Comparison of ENCODE assay signal across 9 cellular contexts in genomic region chr2:58039170-58039611, GRCh38. TPM values are rescaled to one million over a fixed set of nuclear protein-coding genes. Genes with fewer than 3 reads are reported as not detected.
DNase-seq lines count a peak whose midpoint lies in the region; ATAC-seq and TF ChIP-seq lines count a peak whose summit lies in the region.
"Had no signal": no experiment of that assay in that cellular context is flagged by ENCODE, and none has a peak within 500 bp of the region (broad histone marks: within the 10 kb centered on the region; RNA-seq: fewer than 3 reads in every experiment).

No MANE protein-coding gene starts in this region.

- H3K4me1 Mint-ChIP-seq in progenitor cell of endocrine pancreas (ENCODE audit: low read depth), result peaks cover 9% of the 10 kb centered on the region
- H3K4me1 Mint-ChIP-seq in activated CD4-positive, alpha-beta T cell treated with anti-CD3 and anti-CD28 coated beads for 36 hours, result peaks cover 20% of the 10 kb centered on the region
- peaks cover 15% of the 10 kb centered on the region for H3K4me1 Mint-ChIP-seq in activated CD4-positive, alpha-beta T cell treated with anti-CD3 and anti-CD28 coated beads, Interleukin-2, amount 10 ng/mL, durations not matched to agents 7 days and 5 days

- H3K4me3 ChIP-seq in cardiac fibroblast (replicated peaks in 1 of 2; ENCODE audit: low read depth in 2 of 2, low read length in 2 of 2), result no peak overlapping the region

- POLR2A ChIA-PET in activated CD4-positive, alpha-beta T cell treated with anti-CD3 and anti-CD28 coated beads for 36 hours (lab: Charles Lee), result no interaction called here
- POLR2A ChIA-PET in activated CD4-positive, alpha-beta T cell treated with anti-CD3 and anti-CD28 coated beads, Interleukin-2, amount 10 ng/mL, durations not matched to agents 7 days and 5 days (lab: Charles Lee), result no interaction called here

- ATAC-seq in GM21447 (IDR thresholded peaks at IDR 0.05; ENCODE audit: unreplicated experiment) (peak; percentile 79), HG03558 (IDR thresholded peaks at IDR 0.05; ENCODE audit: extremely low read depth, unreplicated experiment) (peak; percentile 45)
- ATAC-seq in activated CD4-positive, alpha-beta T cell treated with anti-CD3 and anti-CD28 coated beads for 36 hours, result no peak

- no peak overlapping the region for H3K27ac Mint-ChIP-seq in progenitor cell of endocrine pancreas
- H3K27ac Mint-ChIP-seq in activated CD4-positive, alpha-beta T cell treated with anti-CD3 and anti-CD28 coated beads for 36 hours, result no peak overlapping the region
- H3K27ac Mint-ChIP-seq in activated CD4-positive, alpha-beta T cell treated with anti-CD3 and anti-CD28 coated beads, Interleukin-2, amount 10 ng/mL, durations not matched to agents 7 days and 5 days, result no peak overlapping the region

- H3K9me3 Mint-ChIP-seq in progenitor cell of endocrine pancreas (ENCODE audit: low read depth), result peaks cover 5% of the 10 kb centered on the region
- H3K9me3 Mint-ChIP-seq in activated CD4-positive, alpha-beta T cell treated with anti-CD3 and anti-CD28 coated beads for 36 hours (ENCODE audit: low read depth), result peaks cover 3% of the 10 kb centered on the region
- H3K9me3 Mint-ChIP-seq in activated CD4-positive, alpha-beta T cell treated with anti-CD3 and anti-CD28 coated beads, Interleukin-2, amount 10 ng/mL, durations not matched to agents 7 days and 5 days, result peaks cover 5% of the 10 kb centered on the region

- H3K4me3 Mint-ChIP-seq in progenitor cell of endocrine pancreas (ENCODE audit: low read depth), result no peak overlapping the region
- H3K4me3 Mint-ChIP-seq in activated CD4-positive, alpha-beta T cell treated with anti-CD3 and anti-CD28 coated beads for 36 hours, result no peak overlapping the region
- no peak overlapping the region for H3K4me3 Mint-ChIP-seq in activated CD4-positive, alpha-beta T cell treated with anti-CD3 and anti-CD28 coated beads, Interleukin-2, amount 10 ng/mL, durations not matched to agents 7 days and 5 days

- no peaks in the 10 kb centered on the region for H3K36me3 Mint-ChIP-seq in progenitor cell of endocrine pancreas (ENCODE audit: insufficient read depth)
- H3K36me3 Mint-ChIP-seq in activated CD4-positive, alpha-beta T cell treated with anti-CD3 and anti-CD28 coated beads for 36 hours (ENCODE audit: low read depth), result peaks cover 6% of the 10 kb centered on the region
- H3K36me3 Mint-ChIP-seq in activated CD4-positive, alpha-beta T cell treated with anti-CD3 and anti-CD28 coated beads, Interleukin-2, amount 10 ng/mL, durations not matched to agents 7 days and 5 days (ENCODE audit: low read depth), result peaks cover 6% of the 10 kb centered on the region

- no peaks in the 10 kb centered on the region for H3K27me3 Mint-ChIP-seq in progenitor cell of endocrine pancreas
- H3K27me3 Mint-ChIP-seq in activated CD4-positive, alpha-beta T cell treated with anti-CD3 and anti-CD28 coated beads for 36 hours, result no peaks in the 10 kb centered on the region
- H3K27me3 Mint-ChIP-seq in activated CD4-positive, alpha-beta T cell treated with anti-CD3 and anti-CD28 coated beads, Interleukin-2, amount 10 ng/mL, durations not matched to agents 7 days and 5 days, result no peaks in the 10 kb centered on the region

- intact Hi-C loops in activated CD4-positive, alpha-beta T cell treated with anti-CD3 and anti-CD28 coated beads for 36 hours (cut with DNase I, micrococcal nuclease), result no loop called here

- CTCF ChIA-PET in activated CD4-positive, alpha-beta T cell treated with anti-CD3 and anti-CD28 coated beads for 36 hours (lab: Charles Lee), result no interaction called here
- CTCF ChIA-PET in activated CD4-positive, alpha-beta T cell treated with anti-CD3 and anti-CD28 coated beads, Interleukin-2, amount 10 ng/mL, durations not matched to agents 7 days and 5 days (lab: Charles Lee), result interaction anchor here (1.2 kb wide), 1 partner anchor 12 kb away, joined by 3 read pairs; no protein-coding TSS in a partner anchor

- no peak for TF ChIP-seq CTCF in cardiac fibroblast (IDR thresholded peaks at IDR 0.05; ENCODE audit: low read depth, low read length)
- no peak for TF ChIP-seq CTCF in progenitor cell of endocrine pancreas (IDR thresholded peaks at IDR 0.05; ENCODE audit: unreplicated experiment)

- DNase-seq in EL, result peak; percentile 39
- peak; percentile 62 to 63 for DNase-seq in cardiac fibroblast (ENCODE audit: low read depth in 2 of 2)
- DNase-seq in progenitor cell of endocrine pancreas (ENCODE audit: low spot score, unreplicated experiment), result no peak
- no peak for DNase-seq in activated CD4-positive, alpha-beta T cell treated with anti-CD3 and anti-CD28 coated beads for 36 hours
- DNase-seq in NCI-H1048 (lab: John Stamatoyannopoulos, UW), result no peak
- no peak for DNase-seq in activated CD4-positive, alpha-beta T cell treated with anti-CD3 and anti-CD28 coated beads, Interleukin-2, amount 10 ng/mL, durations not matched to agents 7 days and 5 days
- DNase-seq: mammary epithelial cell had no signal

RNA-seq across cellular contexts. Expression of gene VRK2, which starts 7.4 kb away (rescaled TPM):
- total RNA-seq in progenitor cell of endocrine pancreas, result 22.7 and 23.6 TPM in 2 replicates
- 10 to 100 TPM; 22.1 to 28.4 TPM for total RNA-seq in activated CD4-positive, alpha-beta T cell treated with anti-CD3 and anti-CD28 coated beads for 36 hours
- 10 to 100 TPM; 26.0 to 32.8 TPM for total RNA-seq in activated CD4-positive, alpha-beta T cell treated with anti-CD3 and anti-CD28 coated beads, Interleukin-2, amount 10 ng/mL, durations not matched to agents 7 days and 5 days

Comparison
In these comparisons a context has a peak if more than half of its experiments do, and no peak if none do; other contexts are left out.
1. DNase-seq: peak in EL (single experiment) and cardiac fibroblast (2 of 2); none in progenitor cell of endocrine pancreas (single experiment), activated CD4-positive, alpha-beta T cell treated with anti-CD3 and anti-CD28 coated beads for 36 hours (single experiment), NCI-H1048 (single experiment) and activated CD4-positive, alpha-beta T cell treated with anti-CD3 and anti-CD28 coated beads, Interleukin-2, amount 10 ng/mL, durations not matched to agents 7 days and 5 days (single experiment).